ENCODE assay signal across 1 cellular context in genomic region chr4:21869978-21870745, GRCh38.
TF ChIP-seq lines count a peak whose summit lies in the region.

No MANE protein-coding gene starts in this region.

TF ChIP-seq in GM23338, 12 proteins besides CTCF, POLR2A, EP300 and RAD21 (continued from another document):
- TF ChIP-seq ZNF462 (CRISPR knock-in tag; IDR thresholded peaks at IDR 0.05), result no peak
- TF ChIP-seq STAT1 (IDR thresholded peaks at IDR 0.05; ENCODE audit: unreplicated experiment), result no peak
TF ChIP-seq in GM23338: peak in this region for 0.
